8 cellular contexts compared by ENCODE assay signal in the genomic region with DNA sequence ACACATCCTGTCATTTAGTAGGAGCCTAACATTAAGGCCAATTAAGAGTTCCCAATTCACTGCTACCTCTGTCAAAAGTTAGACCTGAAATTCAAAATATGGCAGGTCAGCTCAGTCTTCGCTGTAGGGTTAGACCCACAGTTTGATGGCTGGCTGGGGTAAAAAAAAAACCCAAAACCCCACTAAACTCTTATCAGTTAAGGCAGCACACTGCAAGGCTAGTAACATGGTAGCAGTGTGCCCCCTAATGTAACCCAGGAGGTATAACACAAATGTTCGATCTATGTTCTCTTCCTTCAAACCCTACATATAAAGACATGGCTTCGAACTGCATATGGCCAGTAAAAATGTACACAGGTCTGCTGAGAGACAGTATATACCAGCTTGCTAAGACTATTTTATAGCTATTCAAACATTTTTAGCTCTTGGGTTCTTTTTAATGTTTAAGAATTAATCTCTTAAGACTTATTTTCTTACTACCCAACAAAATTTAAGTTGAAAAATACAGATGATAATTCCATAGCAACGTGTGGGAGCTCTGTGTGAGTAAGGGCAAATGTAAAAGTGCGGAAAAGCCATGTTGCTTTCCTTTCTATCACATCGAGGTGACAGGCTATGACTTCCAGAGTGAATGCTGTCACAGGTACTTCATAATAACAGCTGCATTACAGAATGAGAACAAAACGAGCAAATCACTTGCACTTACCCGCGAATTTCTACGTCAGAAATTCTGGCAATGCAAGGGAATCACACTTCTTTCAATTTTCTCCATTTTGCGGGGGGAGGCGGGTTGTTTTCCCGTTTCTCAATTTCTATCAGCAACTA.
DNase-seq lines count a peak whose midpoint lies in the region; ATAC-seq and TF ChIP-seq lines count a peak whose summit lies in the region.

No MANE protein-coding gene starts in this region.

- H3K27ac ChIP-seq in lower lobe of right lung (no peak overlapping the region), sigmoid colon (no peak overlapping the region)

- no peaks in the 10 kb centered on the region for H3K27me3 Mint-ChIP-seq in chondrocyte (ENCODE audit: low read depth)

- WGBS in sigmoid colon, 2 donors = 88 to 90% methylated on average over 13 of the region's 13 CpGs

- intact Hi-C loops in lower lobe of right lung (cut with DNase I) (no loop called here), sigmoid colon (cut with DNase I) (loop anchor here (10.0 kb wide), 1 partner anchor 636 kb away; a partner anchor contains a TSS)

- no peak overlapping the region for H3K27ac Mint-ChIP-seq in chondrocyte (ENCODE audit: unreplicated experiment)

- TF ChIP-seq CTCF in chondrocyte (IDR thresholded peaks at IDR 0.05) (peak; percentile 77), lower lobe of right lung (IDR thresholded peaks at IDR 0.05) (no peak), sigmoid colon (IDR thresholded peaks at IDR 0.05) (no peak)

- no peak for TF ChIP-seq POLR2A in sigmoid colon (IDR thresholded peaks at IDR 0.05)

- peaks cover 84% of the 10 kb centered on the region for H3K36me3 ChIP-seq in lower lobe of right lung
- H3K36me3 ChIP-seq in sigmoid colon = peaks cover 0 to 12% (median 0%) of the 10 kb centered on the region in 4 donors

- ATAC-seq in HG02623 (IDR thresholded peaks at IDR 0.05; ENCODE audit: unreplicated experiment) (peak; percentile 81), lower lobe of right lung (no peak)

- H3K4me3 ChIP-seq in lower lobe of right lung (no peak overlapping the region), sigmoid colon (no peak overlapping the region)

- peaks cover 11% of the 10 kb centered on the region for H3K36me3 Mint-ChIP-seq in chondrocyte (ENCODE audit: low read depth)

- H3K4me1 ChIP-seq in lower lobe of right lung = no peaks in the 10 kb centered on the region
- peaks cover 0 to 6% (median 0%) of the 10 kb centered on the region in 4 donors for H3K4me1 ChIP-seq in sigmoid colon

- no peak overlapping the region for H3K4me3 Mint-ChIP-seq in chondrocyte (ENCODE audit: unreplicated experiment)

- H3K4me1 Mint-ChIP-seq in chondrocyte (ENCODE audit: low read depth) = peaks cover 13% of the 10 kb centered on the region

- H3K27me3 ChIP-seq in lower lobe of right lung (ENCODE audit: low read depth) = no peaks in the 10 kb centered on the region
- H3K27me3 ChIP-seq in sigmoid colon = no peaks in the 10 kb centered on the region

- no peak for TF ChIP-seq EP300 in sigmoid colon (IDR thresholded peaks at IDR 0.05)

- H3K9me3 ChIP-seq in lower lobe of right lung (no peaks in the 10 kb centered on the region), sigmoid colon (no peaks in the 10 kb centered on the region)

- H3K9me3 Mint-ChIP-seq in chondrocyte (ENCODE audit: low read depth) = no peaks in the 10 kb centered on the region

- peak; percentile 59 for DNase-seq in SIG-M5 treated with dmso at 0.1 percent for 504 hours (lab: John Stamatoyannopoulos, UW; ENCODE audit: unreplicated experiment)
- DNase-seq in SIG-M5 (lab: John Stamatoyannopoulos, UW) = no peak
- peak; percentile 69 for DNase-seq in NCI-H2171 treated with DMSO at 0.1 percent for 48 hours (lab: John Stamatoyannopoulos, UW)
- DNase-seq in chondrocyte (ENCODE audit: low spot score) = no peak
- peak; percentile 43 for DNase-seq in retina
- DNase-seq in lower lobe of right lung = no peak
- DNase-seq in sigmoid colon = no peak

Comparison
In these comparisons a context has a peak if more than half of its experiments do, and no peak if none do; other contexts are left out.
1. DNase-seq: peak in SIG-M5 treated with dmso at 0.1 percent for 504 hours (single experiment), NCI-H2171 treated with DMSO at 0.1 percent for 48 hours (single experiment) and retina (single experiment); none in SIG-M5 (single experiment), chondrocyte (single experiment), lower lobe of right lung (single experiment) and sigmoid colon (single experiment).